24 cellular contexts compared by ENCODE assay signal in the genomic region with DNA sequence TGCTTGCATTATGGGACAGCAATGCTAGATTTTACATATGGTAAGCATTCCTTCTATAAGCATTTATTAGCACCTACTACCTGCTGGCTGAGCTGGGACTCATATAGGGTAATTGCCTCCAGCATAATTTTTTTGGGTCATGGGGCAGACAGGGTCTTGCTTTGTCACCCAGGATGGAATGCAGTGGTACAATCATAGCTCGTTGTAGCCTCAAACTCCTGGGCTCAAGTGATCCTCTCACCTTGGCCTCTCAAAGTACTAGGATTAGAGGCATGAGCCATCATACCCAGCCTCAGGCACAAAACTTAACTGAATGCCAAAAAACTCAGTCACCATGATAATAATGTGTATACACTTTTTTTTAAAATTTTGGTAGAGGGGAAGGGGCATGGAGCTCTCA.
"Had no signal": no experiment of that assay in that cellular context is flagged by ENCODE, and none has a peak within 500 bp of the region (broad histone marks: within the 10 kb centered on the region; RNA-seq: fewer than 3 reads in every experiment).

No MANE protein-coding gene starts in this region.

- H3K4me1 ChIP-seq: colonic mucosa, esophagus squamous epithelium, gastrocnemius medialis, left lung, lower lobe of right lung had no signal

- DNase-seq: colonic mucosa; cortex of kidney; effector CD8-positive, alpha-beta T cell; effector memory CD8-positive, alpha-beta T cell; endodermal cell; erythroblast; esophagus squamous epithelium; foreskin fibroblast; foreskin melanocyte; gastrocnemius medialis; glutamatergic neuron; head of caudate nucleus; heart right ventricle; hippocampal formation; left cardiac atrium; left lung; left ventricle myocardium superior; lower lobe of right lung; mesenchymal stem cell; midbrain; mucosa of descending colon; naive B cell had no signal

- H3K4me3 Mint-ChIP-seq: dendritic cell treated with granulocyte-macrophage colony-stimulating factor and Interleukin-4, amounts not matched to agents 40 ng/mL and 50 ng/mL, for 4 days; effector memory CD8-positive, alpha-beta T cell; endodermal cell; naive B cell had no signal

- H3K4me3 ChIP-seq: colonic mucosa, esophagus squamous epithelium, gastrocnemius medialis, heart right ventricle, left lung, lower lobe of right lung, mucosa of descending colon had no signal

- H3K27ac Mint-ChIP-seq: dendritic cell treated with granulocyte-macrophage colony-stimulating factor and Interleukin-4, amounts not matched to agents 40 ng/mL and 50 ng/mL, for 4 days; effector memory CD8-positive, alpha-beta T cell; endodermal cell; naive B cell had no signal

- H3K4me1 Mint-ChIP-seq: naive B cell had no signal

- H3K27ac ChIP-seq: colonic mucosa, epithelial cell of prostate, esophagus squamous epithelium, gastrocnemius medialis, heart right ventricle, left lung, lower lobe of right lung had no signal

- H3K27me3 ChIP-seq: colonic mucosa, esophagus squamous epithelium, gastrocnemius medialis, heart right ventricle, left lung had no signal

- H3K36me3 ChIP-seq: colonic mucosa, esophagus squamous epithelium, gastrocnemius medialis, heart right ventricle, left lung, lower lobe of right lung had no signal
